ENCODE assay signal across 1 cellular context in genomic region chr19:38899447-38900219, GRCh38.
TF ChIP-seq lines count a peak whose summit lies in the region.

Gene NFKBIB (plus strand): TSS chr19:38899969. CDS start chr19:38900033, 64 bp downstream.
Gene SIRT2 (minus strand): TSS chr19:38899618. CDS start chr19:38899521, 97 bp downstream.

TF ChIP-seq in WTC11, 78 proteins besides CTCF, POLR2A, EP300 and RAD21 (continued from another document):
- 0 out of 2 replicates have a peak, but pooled peaks have one; percentile 32 for TF ChIP-seq ZBTB43 (CRISPR knock-in tag; IDR thresholded peaks at IDR 0.05)
- peak; percentile 100 for TF ChIP-seq ZNF121 (CRISPR knock-in tag; IDR thresholded peaks at IDR 0.05)
- peak; percentile 84 for TF ChIP-seq FOXK1 (CRISPR knock-in tag; IDR thresholded peaks at IDR 0.05)
- peak; percentile 98 for TF ChIP-seq SP1 (CRISPR knock-in tag; conservative IDR thresholded peaks at IDR 0.05)
- TF ChIP-seq MAX (CRISPR knock-in tag; IDR thresholded peaks at IDR 0.05), result peak; percentile 53
- peak; percentile 55; the same call in 1 of the 2 replicates for TF ChIP-seq TCF7 (CRISPR knock-in tag; IDR thresholded peaks at IDR 0.05; ENCODE audit: low read depth)
- TF ChIP-seq ZNF263 (CRISPR knock-in tag; IDR thresholded peaks at IDR 0.05; ENCODE audit: low read depth), result peak; percentile 29; the same call in 1 of the 2 replicates
- TF ChIP-seq FOXP1 (CRISPR knock-in tag; IDR thresholded peaks at IDR 0.05; ENCODE audit: borderline replicate concordance), result peak; percentile 48; the same call in 1 of the 2 replicates
- peak; percentile 85 for TF ChIP-seq USF1 (CRISPR knock-in tag; IDR thresholded peaks at IDR 0.05)
- TF ChIP-seq PRDM15 (CRISPR knock-in tag; IDR thresholded peaks at IDR 0.05), result peak; percentile 39; the same call in 1 of the 2 replicates
- TF ChIP-seq NR2C2 (CRISPR knock-in tag; IDR thresholded peaks at IDR 0.05), result no peak
- TF ChIP-seq E2F5 (CRISPR knock-in tag; IDR thresholded peaks at IDR 0.05), result peak; percentile 40; the same call in 1 of the 2 replicates
- no peak for TF ChIP-seq AFF4 (CRISPR knock-in tag; IDR thresholded peaks at IDR 0.05; ENCODE audit: borderline replicate concordance)
